ENCODE assay signal across 12 cellular contexts in the genomic region with DNA sequence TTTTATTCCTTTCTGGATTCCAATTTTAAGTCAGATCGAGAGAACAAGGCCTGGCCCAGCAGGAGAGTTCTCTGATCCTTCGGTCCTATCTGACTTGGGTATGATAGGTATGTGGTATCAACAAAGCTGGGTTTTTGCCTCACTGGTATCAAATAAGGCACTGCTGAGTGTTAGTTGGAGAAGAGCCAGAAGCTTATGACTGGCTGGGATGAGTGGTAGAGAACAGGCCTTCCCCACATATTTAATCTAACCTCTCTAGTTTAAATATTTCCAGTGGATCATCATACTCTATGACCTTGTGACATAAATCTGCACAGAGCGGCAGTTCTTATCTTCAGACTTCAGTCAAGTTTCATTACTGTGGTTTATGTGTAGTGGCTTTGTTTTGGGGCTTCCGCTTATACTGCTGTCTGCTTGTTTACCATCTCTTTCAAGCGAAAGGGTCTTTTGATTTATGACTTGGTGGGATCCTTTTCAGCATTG.
DNase-seq lines count a peak whose midpoint lies in the region; ATAC-seq and TF ChIP-seq lines count a peak whose summit lies in the region.
"Had no signal": no experiment of that assay in that cellular context is flagged by ENCODE, and none has a peak within 500 bp of the region (broad histone marks: within the 10 kb centered on the region; RNA-seq: fewer than 3 reads in every experiment).

No MANE protein-coding gene starts in this region.

- H3K27me3 ChIP-seq in breast epithelium (no peaks in the 10 kb centered on the region), brain microvascular endothelial cell (replicated peaks) (no peaks in the 10 kb centered on the region)

- DNase-seq in MCF 10A (ENCODE audit: unreplicated experiment) (peak; percentile 7), breast epithelium (ENCODE audit: low spot score in 2 of 2) (no peak), brain microvascular endothelial cell (peak; percentile 86), kidney glomerular epithelial cell (lab: John Stamatoyannopoulos, UW) (peak; percentile 86), GOT3 (lab: John Stamatoyannopoulos, UW) (no peak), occipital lobe (lab: John Stamatoyannopoulos, UW) (no peak), NCI-H748 (lab: John Stamatoyannopoulos, UW; ENCODE audit: unreplicated experiment) (no peak)
- DNase-seq: activated CD8-positive, alpha-beta memory T cell treated with anti-CD3 and anti-CD28 coated beads, Interleukin-2, amount 50 U/mL, for 4 hours had no signal

- no TSS peak for BruUV-seq in MCF 10A (replicated peaks; lab: Mats Ljungman, UMichigan)

- TF ChIP-seq CTCF in MCF 10A (IDR thresholded peaks at IDR 0.05; ENCODE audit: unreplicated experiment) (no peak), breast epithelium (IDR thresholded peaks at IDR 0.05) (no peak), brain microvascular endothelial cell (IDR thresholded peaks at IDR 0.05; ENCODE audit: low read depth, low read length, missing control alignments) (no peak)

- no peaks in the 10 kb centered on the region for H3K27me3 Mint-ChIP-seq in MCF 10A (ENCODE audit: insufficient read depth, unreplicated experiment)

- no peak overlapping the region for H3K27ac Mint-ChIP-seq in MCF 10A (ENCODE audit: low read depth, unreplicated experiment)
- H3K27ac Mint-ChIP-seq: T-helper 1 cell treated with Interleukin-12 subunit alpha and Interleukin-12 subunit beta and Interleukin-4 antibody, amounts not matched to agents 30 μg/mL and 1 μg/mL, for 36 hours had no signal

- H3K4me1 ChIP-seq in breast epithelium: no peaks in the 10 kb centered on the region
- H3K4me1 ChIP-seq: A549 had no signal

- in situ Hi-C loops in brain microvascular endothelial cell (cut with HindIII; ENCODE audit: low pct_ligation_motif_present, low sequenced_read_pairs): no loop called here

- H3K4me3 Mint-ChIP-seq in MCF 10A (ENCODE audit: unreplicated experiment): no peak overlapping the region
- H3K4me3 Mint-ChIP-seq: T-helper 1 cell treated with Interleukin-12 subunit alpha and Interleukin-12 subunit beta and Interleukin-4 antibody, amounts not matched to agents 30 μg/mL and 1 μg/mL, for 36 hours had no signal

- H3K27ac ChIP-seq in breast epithelium: no peak overlapping the region
- H3K27ac ChIP-seq in brain microvascular endothelial cell: no peak overlapping the region
- H3K27ac ChIP-seq: A549, coronary artery had no signal

- peaks cover 9% of the 10 kb centered on the region for H3K36me3 Mint-ChIP-seq in MCF 10A (ENCODE audit: insufficient read depth, unreplicated experiment)

- intact Hi-C loops in MCF 10A (cut with micrococcal nuclease): loop anchor here (10.0 kb wide), 1 partner anchor 891 kb away; no protein-coding TSS in a partner anchor
- intact Hi-C loops in breast epithelium (cut with DNase I; ENCODE audit: low total_unique reads): no loop called here

- H3K9me3 Mint-ChIP-seq in MCF 10A (ENCODE audit: unreplicated experiment): no peaks in the 10 kb centered on the region
- H3K9me3 Mint-ChIP-seq: T-helper 1 cell treated with Interleukin-12 subunit alpha and Interleukin-12 subunit beta and Interleukin-4 antibody, amounts not matched to agents 30 μg/mL and 1 μg/mL, for 36 hours had no signal

- H3K4me3 ChIP-seq in breast epithelium: no peak overlapping the region
- no peak overlapping the region for H3K4me3 ChIP-seq in brain microvascular endothelial cell (ENCODE audit: low read depth, low read length)
- H3K4me3 ChIP-seq: A549, coronary artery had no signal

- no peaks in the 10 kb centered on the region for H3K36me3 ChIP-seq in breast epithelium
- H3K36me3 ChIP-seq in brain microvascular endothelial cell (replicated peaks): no peaks in the 10 kb centered on the region

- ATAC-seq in HG03039 (IDR thresholded peaks at IDR 0.05; ENCODE audit: unreplicated experiment): no peak
- ATAC-seq: A549 had no signal

- peaks cover 16% of the 10 kb centered on the region for H3K4me1 Mint-ChIP-seq in MCF 10A (ENCODE audit: insufficient read depth, unreplicated experiment)

- H3K9me3 ChIP-seq in breast epithelium: no peaks in the 10 kb centered on the region
- H3K9me3 ChIP-seq: A549 had no signal

- no peak for TF ChIP-seq POLR2A in breast epithelium (IDR thresholded peaks at IDR 0.05)

- POLR2A ChIA-PET in MCF 10A (lab: Yijun Ruan, JAX): no interaction called here

- CTCF ChIA-PET in MCF 10A (lab: Yijun Ruan, JAX): interaction anchor here (0.5 to 0.6 kb wide), 3 partner anchors 34 to 462 kb away, joined by 3 to 4 read pairs (median 3); no protein-coding TSS in a partner anchor

Comparison
In these comparisons a context has a peak if more than half of its experiments do, and no peak if none do; other contexts are left out.
1. DNase-seq: peak in MCF 10A (single experiment), brain microvascular endothelial cell (single experiment) and kidney glomerular epithelial cell (single experiment); none in breast epithelium (0 of 2), GOT3 (single experiment), occipital lobe (single experiment) and NCI-H748 (single experiment).